In genomic region chr11:61701298-61701993, GRCh38 we compare ENCODE assay signal across 8 cellular contexts. TPM values are rescaled to one million over a fixed set of nuclear protein-coding genes. Genes with fewer than 3 reads are reported as not detected.
DNase-seq lines count a peak whose midpoint lies in the region; ATAC-seq and TF ChIP-seq lines count a peak whose summit lies in the region.

No MANE protein-coding gene starts in this region.

- H2AFZ ChIP-seq in PC-3 (ENCODE audit: low read length) = no peak overlapping the region

- TF ChIP-seq EP300 in tibial nerve (IDR thresholded peaks at IDR 0.05) = no peak

- H3K4me1 ChIP-seq in PC-3 (ENCODE audit: insufficient read depth, low read length) (peaks cover 52% of the 10 kb centered on the region), tibial nerve (peaks cover 0 to 52% (median 48%) of the 10 kb centered on the region in 4 donors)

- H3K9ac ChIP-seq in PC-3 (ENCODE audit: low read length) = no peak overlapping the region

- H3F3A ChIP-seq in PC-3 (ENCODE audit: low read length, unreplicated experiment) = peaks cover 4% of the 10 kb centered on the region

- no peaks in the 10 kb centered on the region for H4K20me1 ChIP-seq in PC-3 (ENCODE audit: low read length)

- peaks cover 39% of the 10 kb centered on the region for H3K79me2 ChIP-seq in PC-3 (ENCODE audit: low read length)

- H3K9me2 ChIP-seq in PC-3 (replicated peaks; ENCODE audit: low read length) = no peaks in the 10 kb centered on the region

- no TSS peak for BruUV-seq in PC-3 (replicated peaks; lab: Mats Ljungman, UMichigan)

- ATAC-seq in PC-3 = no peak
- ATAC-seq in HG03135 (IDR thresholded peaks at IDR 0.05; ENCODE audit: unreplicated experiment) = no peak

- peak overlapping the region; percentile 67; the same call in 1 of the 2 replicates for H3K4me2 ChIP-seq in PC-3 (ENCODE audit: low read length)

- intact Hi-C loops in PC-3 (cut with micrococcal nuclease) = no loop called here

- CTCF ChIA-PET in PC-3 (lab: Charles Lee) = interaction anchor here (0.6 kb wide), 1 partner anchor 91 kb away, joined by 3 read pairs; the partner anchor contains the start of genes FEN1 and TMEM258

- H3K4me3 ChIP-seq in PC-3 (ENCODE audit: low read length) = no peak overlapping the region
- no peak overlapping the region for H3K4me3 ChIP-seq in foreskin fibroblast (ENCODE audit: low read depth in 1 of 2, low read length in 2 of 2)
- no peak overlapping the region for H3K4me3 ChIP-seq in tibial nerve

- TF ChIP-seq CTCF in PC-3 (conservative IDR thresholded peaks at IDR 0.05; ENCODE audit: low read depth, low read length) (peak; percentile 62), foreskin fibroblast (IDR thresholded peaks at IDR 0.05; ENCODE audit: low read depth, low read length) (peak; percentile 36), tibial nerve (IDR thresholded peaks at IDR 0.05) (peak in 4 of 5 experiments; percentile 8 to 25 (median 19))

- H3K36me3 ChIP-seq in PC-3 (ENCODE audit: low read depth, low read length) (no peaks in the 10 kb centered on the region), tibial nerve (no peaks in the 10 kb centered on the region)

- DNase-seq in stimulated activated CD4-positive, alpha-beta T cell treated with anti-CD3 and anti-CD28 coated beads, Interleukin-15, amount 100 ng/mL, for 24 hours = peak; percentile 19
- no peak for DNase-seq in stimulated activated CD4-positive, alpha-beta T cell treated with anti-CD3 and anti-CD28 coated beads, Interleukin-4, amount 100 ng/mL, for 1 hour
- peak; percentile 38 for DNase-seq in PC-3
- DNase-seq in foreskin fibroblast = peak in 1 of 2 donors; percentile 43
- no peak for DNase-seq in tibial nerve (ENCODE audit: low spot score in 2 of 2)
- no peak for DNase-seq in stimulated activated CD4-positive, alpha-beta T cell treated with anti-CD3 and anti-CD28 coated beads, Interleukin-4, amount 100 ng/mL, for 24 hours
- DNase-seq in GOT3 (lab: John Stamatoyannopoulos, UW) = no peak

- TF ChIP-seq POLR2A in tibial nerve (IDR thresholded peaks at IDR 0.05) = no peak

- no peaks in the 10 kb centered on the region for H3K9me3 ChIP-seq in PC-3 (ENCODE audit: low read length)
- H3K9me3 ChIP-seq in tibial nerve = no peaks in the 10 kb centered on the region

- WGBS in tibial nerve, 2 donors = 54 to 58% methylated on average over 16 of the region's 16 CpGs

- H3K27ac ChIP-seq in PC-3 (ENCODE audit: low read length) (peak overlapping the region; percentile 92; the same call in 1 of the 2 replicates), tibial nerve (peak overlapping the region; percentile 65 to 90 (median 74))

- H3K27me3 ChIP-seq in PC-3 (ENCODE audit: low read length) (no peaks in the 10 kb centered on the region), tibial nerve (no peaks in the 10 kb centered on the region)

- POLR2A ChIA-PET in PC-3 (lab: Charles Lee; ENCODE audit: unreplicated experiment) = no interaction called here

RNA-seq across cellular contexts. Expression of gene DAGLA, which starts 21.3 kb away (rescaled TPM):
- total RNA-seq in PC-3 (2014; rRNA removed) (8.6 and 12.2 TPM in 2 replicates), tibial nerve (1 to 10 TPM; 1.1 to 5.4 (median 3.0) TPM)

RNA-seq across cellular contexts. Expression of gene MYRF, which starts 51.0 kb away (rescaled TPM):
- total RNA-seq in PC-3 (2014; rRNA removed) (5.1 and 7.0 TPM in 2 replicates), tibial nerve (1 to 10 TPM; 1.0 to 7.5 (median 2.1) TPM)

Comparison
In these comparisons a context has a peak if more than half of its experiments do, and no peak if none do; other contexts are left out.
1. DNase-seq: peak in stimulated activated CD4-positive, alpha-beta T cell treated with anti-CD3 and anti-CD28 coated beads, Interleukin-15, amount 100 ng/mL, for 24 hours (single experiment) and PC-3 (single experiment); none in stimulated activated CD4-positive, alpha-beta T cell treated with anti-CD3 and anti-CD28 coated beads, Interleukin-4, amount 100 ng/mL, for 1 hour (single experiment), tibial nerve (0 of 2), stimulated activated CD4-positive, alpha-beta T cell treated with anti-CD3 and anti-CD28 coated beads, Interleukin-4, amount 100 ng/mL, for 24 hours (single experiment) and GOT3 (single experiment).
2. Peak in every context shown above with its lines, with median percentiles within 50 percentile points of each other: CTCF ChIP-seq.